8 cellular contexts compared by ENCODE assay signal in the genomic region with DNA sequence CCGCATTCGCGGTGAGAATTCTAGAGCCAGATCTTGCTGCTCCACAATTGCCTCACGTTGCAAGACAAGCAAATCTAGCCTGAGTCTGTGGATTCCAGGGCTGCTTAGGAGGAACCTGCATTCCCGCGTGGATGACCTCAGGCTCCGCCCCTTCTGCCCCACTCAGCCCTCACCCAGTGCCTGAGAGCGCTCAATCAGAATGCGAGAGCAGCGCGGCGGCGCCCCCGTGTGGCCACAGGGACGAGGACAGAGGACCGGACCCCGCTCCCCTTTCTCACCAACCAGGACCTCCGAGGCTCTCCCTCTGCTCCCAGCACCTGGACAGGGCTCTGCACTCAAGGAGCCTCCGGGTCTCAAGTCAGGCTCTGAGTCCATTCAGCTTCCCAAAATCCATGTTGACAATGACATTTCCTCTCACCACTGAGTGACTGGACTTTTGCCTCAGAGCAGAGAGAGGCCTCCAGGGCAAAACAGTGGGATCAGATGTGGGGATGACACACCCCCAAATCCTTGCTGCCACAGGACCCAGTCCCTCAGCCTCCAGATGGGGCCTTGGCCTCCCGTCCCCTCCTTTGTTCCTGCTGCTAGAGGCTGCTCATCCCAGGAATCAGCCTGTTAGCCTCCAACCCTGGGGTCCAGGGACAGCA. TPM values are rescaled to one million over a fixed set of nuclear protein-coding genes. Genes with fewer than 3 reads are reported as not detected.
A peak's percentile ranks its signal among the peaks of the same experiment; 100 is the strongest.
DNase-seq lines count a peak whose midpoint lies in the region; ATAC-seq and TF ChIP-seq lines count a peak whose summit lies in the region.

No MANE protein-coding gene starts in this region.

- H3K27ac Mint-ChIP-seq in HFFc6: no peak overlapping the region
- H3K27ac Mint-ChIP-seq in central memory CD8-positive, alpha-beta T cell (ENCODE audit: low read depth): no peak overlapping the region

- ATAC-seq in central memory CD8-positive, alpha-beta T cell (replicated peaks; ENCODE audit: extremely low read depth, poor library complexity, severe bottlenecking): peak; percentile 93
- ATAC-seq in GM18520 (IDR thresholded peaks at IDR 0.05; ENCODE audit: unreplicated experiment): no peak

- DNase-seq in D341Med (ENCODE audit: low spot score) (peak; percentile 93), HFFc6 (peak; percentile 48), NCI-H226 (peak; percentile 56), kidney tubule cell (ENCODE audit: low spot score) (peak; percentile 69)
- DNase-seq in activated CD4-positive, alpha-beta T cell treated with anti-CD3 and anti-CD28 coated beads for 24 hours (ENCODE audit: low read depth in 2 of 2): peak; percentile 83 to 91
- peak; percentile 66 to 84 for DNase-seq in central memory CD8-positive, alpha-beta T cell (ENCODE audit: low spot score in 2 of 2)
- peak; percentile 90 for DNase-seq in stimulated activated CD4-positive, alpha-beta T cell treated with anti-CD3 and anti-CD28 coated beads, Interleukin-2, amount 100 ng/mL, for 48 hours

- peaks cover 31% of the 10 kb centered on the region for H3K27me3 Mint-ChIP-seq in HFFc6 (ENCODE audit: insufficient read depth)
- peaks cover 51% of the 10 kb centered on the region for H3K27me3 Mint-ChIP-seq in central memory CD8-positive, alpha-beta T cell

- peak; percentile 91 for TF ChIP-seq CTCF in HFFc6 (IDR thresholded peaks at IDR 0.05)

- H3K36me3 Mint-ChIP-seq in HFFc6 (ENCODE audit: low read depth): no peaks in the 10 kb centered on the region
- no peaks in the 10 kb centered on the region for H3K36me3 Mint-ChIP-seq in central memory CD8-positive, alpha-beta T cell (ENCODE audit: insufficient read depth)

- no peak overlapping the region for H3K4me3 Mint-ChIP-seq in HFFc6
- H3K4me3 Mint-ChIP-seq in central memory CD8-positive, alpha-beta T cell: no peak overlapping the region

- H3K4me1 Mint-ChIP-seq in HFFc6 (ENCODE audit: low read depth): no peaks in the 10 kb centered on the region
- H3K4me1 Mint-ChIP-seq in central memory CD8-positive, alpha-beta T cell: no peaks in the 10 kb centered on the region

- no peaks in the 10 kb centered on the region for H3K9me3 Mint-ChIP-seq in HFFc6
- H3K9me3 Mint-ChIP-seq in central memory CD8-positive, alpha-beta T cell: no peaks in the 10 kb centered on the region

RNA-seq across cellular contexts. Expression of a gene that starts 52.0 kb away (rescaled TPM):
- 10 to 100 TPM; 32.3 to 45.9 (median 40.0) TPM for total RNA-seq in HFFc6 (2021; fragmentation: NEBNext Ultra II Directional; extraction: Animal tissue kit (Norgen Biotek cat#: 25700))
